Comparison of ENCODE assay signal across 8 cellular contexts in the genomic region with DNA sequence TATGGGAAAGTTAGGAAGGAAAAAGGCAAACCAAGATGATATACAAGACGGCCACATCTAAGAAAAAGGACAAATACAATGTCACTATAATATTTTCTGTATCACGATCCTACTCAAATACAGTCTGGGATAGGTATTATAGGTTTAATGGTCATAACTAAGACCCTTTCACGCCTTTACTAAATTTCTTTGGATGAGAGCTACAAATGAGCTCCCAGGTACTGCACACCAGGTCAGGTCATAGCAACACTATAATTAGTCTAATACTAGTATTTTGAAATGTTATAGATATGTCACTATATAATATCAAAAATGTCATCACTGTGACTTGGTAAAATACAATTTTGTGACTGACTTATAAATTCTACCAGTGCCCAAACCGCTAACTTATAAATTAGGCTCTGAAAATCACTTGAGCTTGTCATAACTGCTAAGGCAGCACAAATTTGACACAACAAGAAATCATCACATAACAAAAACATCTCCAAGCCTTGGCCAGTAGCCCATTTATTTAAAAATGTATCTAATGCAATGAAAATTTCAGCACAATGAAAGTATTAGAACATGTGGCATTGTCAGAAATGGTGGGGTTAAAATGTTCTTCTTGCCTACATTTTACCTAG. TPM values are rescaled to one million over a fixed set of nuclear protein-coding genes. Genes with fewer than 3 reads are reported as not detected.
"Had no signal": no experiment of that assay in that cellular context is flagged by ENCODE, and none has a peak within 500 bp of the region (broad histone marks: within the 10 kb centered on the region; RNA-seq: fewer than 3 reads in every experiment).

No MANE protein-coding gene starts in this region.

- FAIRE-seq: H1, H54, HTR-8/SVneo had no signal

- H2AFZ ChIP-seq: GM23338 had no signal

- ATAC-seq: GM23338 had no signal

- H3K4me3 ChIP-seq: GM23338 had no signal

- H3K4me2 ChIP-seq: GM23338 had no signal

- DNase-seq: H9, HCEC 1CT had no signal

RNA-seq across cellular contexts. Expression of a gene that starts 6.9 kb away (rescaled TPM):
- polyA plus RNA-seq: IgD-negative memory B cell had no signal

RNA-seq across cellular contexts. Expression of a gene that starts 48.2 kb away (rescaled TPM):
- total RNA-seq: HT-29 had no signal
